8 cellular contexts compared by ENCODE assay signal in the genomic region with DNA sequence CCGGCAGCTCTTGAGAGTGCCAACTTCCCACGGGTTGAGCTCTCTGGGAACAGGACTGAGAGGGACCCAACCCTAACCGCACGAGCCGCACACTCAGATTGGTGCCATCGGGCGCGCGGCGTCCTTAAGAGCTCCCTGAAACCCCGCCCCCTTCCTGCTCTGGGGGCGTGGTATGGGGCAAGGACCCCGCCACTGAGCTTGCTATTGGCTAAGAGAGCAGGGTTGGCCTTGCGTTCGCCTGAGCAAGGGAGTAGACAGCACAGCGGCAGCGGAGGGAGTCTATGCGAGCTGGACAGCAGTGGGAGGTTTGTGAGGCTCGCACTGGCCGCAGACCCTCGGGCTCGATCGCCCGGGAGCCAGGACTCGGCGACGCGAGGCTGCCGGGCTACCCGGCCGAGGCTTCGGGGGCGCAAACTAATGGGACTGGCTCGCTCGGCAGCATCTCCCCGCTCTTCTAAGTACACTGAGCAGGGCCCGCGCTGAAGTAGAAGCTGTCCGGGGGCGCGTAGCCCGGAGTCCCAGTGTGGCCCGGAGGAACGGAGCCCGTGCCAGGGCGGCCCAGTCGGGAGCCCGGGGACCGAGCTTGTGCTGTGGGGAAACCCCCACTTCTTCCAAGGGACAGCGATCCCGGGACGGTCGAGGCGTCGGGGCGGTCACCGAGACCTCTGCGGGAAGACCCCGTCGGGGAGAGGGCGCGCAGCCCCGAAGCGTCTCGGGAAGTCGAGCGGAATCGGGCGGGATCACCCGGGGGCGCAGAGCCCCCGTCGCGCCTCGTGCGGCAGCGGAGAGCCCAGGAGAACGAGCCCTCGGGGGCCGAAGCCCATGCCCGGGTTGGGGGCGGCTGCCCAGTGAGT. TPM values are rescaled to one million over a fixed set of nuclear protein-coding genes. Genes with fewer than 3 reads are reported as not detected.
DNase-seq lines count a peak whose midpoint lies in the region; TF ChIP-seq lines count a peak whose summit lies in the region.

A gene (plus strand): TSS at position 282 of the 854 bp plus-strand sequence. CDS start 756 bp downstream, outside the sequence.

- H3K4me3 ChIP-seq in H7 (ENCODE audit: insufficient read depth, low read depth, low read length) (peak within 1 kb of the TSS; percentile 69), MM.1S (ENCODE audit: low read length) (peak within 1 kb of the TSS; percentile 69), neuronal stem cell (ENCODE audit: low read length in 2 of 2) (peak within 1 kb of the TSS; percentile 72 to 99), subcutaneous abdominal adipose tissue (ENCODE audit: low read depth in 1 of 5, low read length in 5 of 5) (peak within 1 kb of the TSS; percentile 70 to 85 (median 79))

- H3K79me2 ChIP-seq in MM.1S (ENCODE audit: low read length) = no peaks in the 10 kb centered on the region

- no peaks in the 10 kb centered on the region for H3F3A ChIP-seq in MM.1S (ENCODE audit: insufficient read depth, low read length)

- no peaks in the 10 kb centered on the region for H4K20me1 ChIP-seq in MM.1S (ENCODE audit: insufficient read depth, low read length)

- WGBS in neuronal stem cell (ENCODE audit: extremely low coverage in 2 of 2, insufficient read length in 2 of 2, insufficient replicate concordance in 1 of 2), 2 donors = no CpG with 5 or more reads among the region's 82 CpGs

- peak within 1 kb of the TSS; percentile 38 for H3K14ac ChIP-seq in neuronal stem cell (ENCODE audit: low read length)

- H2AK5ac ChIP-seq in neuronal stem cell (ENCODE audit: low read depth, low read length) = peak within 1 kb of the TSS; percentile 84

- H3K79me1 ChIP-seq in neuronal stem cell (ENCODE audit: low read depth, low read length) = no peaks in the 10 kb centered on the region

- no peak for TF ChIP-seq CTCF in MM.1S (IDR thresholded peaks at IDR 0.05; ENCODE audit: low read length)

- H2BK12ac ChIP-seq in neuronal stem cell (ENCODE audit: low read length) = no peak within 1 kb of the TSS

- peak within 1 kb of the TSS; percentile 75 for H2BK5ac ChIP-seq in neuronal stem cell (ENCODE audit: low read length)

- peak; percentile 91 for DNase-seq in H7
- DNase-seq in MM.1S = peak; percentile 92
- DNase-seq in SIG-M5 treated with dmso at 0.1 percent for 504 hours (lab: John Stamatoyannopoulos, UW; ENCODE audit: unreplicated experiment) = peak; percentile 77
- DNase-seq in activated naive CD4-positive, alpha-beta T cell treated with Interleukin-2 at 50 U/mL for 16 hours = peak; percentile 86
- peak; percentile 83 for DNase-seq in foreskin melanocyte
- DNase-seq in neuronal stem cell (ENCODE audit: low spot score) = peak; percentile 92

- H3K4me2 ChIP-seq in MM.1S (ENCODE audit: low read depth, low read length) (peak within 1 kb of the TSS; percentile 82), neuronal stem cell (ENCODE audit: insufficient read depth, low read length, poor library complexity, severe bottlenecking) (peak within 1 kb of the TSS; percentile 80)

- H3K23ac ChIP-seq in neuronal stem cell (ENCODE audit: low read depth, low read length, poor library complexity) = peak within 1 kb of the TSS; percentile 31

- no peak within 1 kb of the TSS for H4K91ac ChIP-seq in neuronal stem cell (ENCODE audit: low read depth, low read length, poor library complexity)

- H3K9me3 ChIP-seq in ES-I3 (ENCODE audit: control insufficient read depth, insufficient read depth, low read length) (no peaks in the 10 kb centered on the region), MM.1S (replicated peaks; ENCODE audit: insufficient read depth, low read length) (no peaks in the 10 kb centered on the region), neuronal stem cell (replicated peaks in 1 of 2; ENCODE audit: control insufficient read depth in 2 of 2, insufficient read depth in 1 of 2, low read depth in 1 of 2, low read length in 2 of 2) (no peaks in the 10 kb centered on the region), subcutaneous abdominal adipose tissue (ENCODE audit: control insufficient read depth in 5 of 5, low read length in 5 of 5) (peaks cover 0 to 3% (median 0%) of the 10 kb centered on the region in 5 donors)

- no peak within 1 kb of the TSS for H2BK120ac ChIP-seq in neuronal stem cell (ENCODE audit: low read depth, low read length)

- no peak within 1 kb of the TSS for H3K27ac ChIP-seq in MM.1S (ENCODE audit: low read length)
- H3K27ac ChIP-seq in neuronal stem cell (replicated peaks; ENCODE audit: low read length) = peak within 1 kb of the TSS; percentile 63
- peak within 1 kb of the TSS; percentile 82 for H3K27ac ChIP-seq in subcutaneous abdominal adipose tissue (ENCODE audit: low read depth, low read length)

- peaks cover 16% of the 10 kb centered on the region for H3K4me1 ChIP-seq in ES-I3 (ENCODE audit: insufficient read depth, low read length)
- no peaks in the 10 kb centered on the region for H3K4me1 ChIP-seq in MM.1S (ENCODE audit: low read length)
- H3K4me1 ChIP-seq in neuronal stem cell (ENCODE audit: control insufficient read depth in 2 of 2, insufficient read depth in 1 of 2, low read depth in 1 of 2, low read length in 2 of 2) = peaks cover 2 to 8% of the 10 kb centered on the region in 2 donors
- H3K4me1 ChIP-seq in subcutaneous abdominal adipose tissue (ENCODE audit: control insufficient read depth in 5 of 5, insufficient read depth in 5 of 5, low read length in 5 of 5) = peaks cover 4 to 39% (median 27%) of the 10 kb centered on the region in 5 donors

- H3K9ac ChIP-seq in ES-I3 (ENCODE audit: low read depth, low read length) (peak within 1 kb of the TSS; percentile 63; the same call in 1 of the 2 replicates), MM.1S (ENCODE audit: low read length) (peak within 1 kb of the TSS; percentile 29; the same call in 1 of the 2 replicates), neuronal stem cell (ENCODE audit: low read depth, low read length, poor library complexity) (peak within 1 kb of the TSS; percentile 91), subcutaneous abdominal adipose tissue (ENCODE audit: low read length in 5 of 5) (peak within 1 kb of the TSS; percentile 26 to 83 (median 71))

- H3K9me2 ChIP-seq in MM.1S (replicated peaks; ENCODE audit: insufficient read depth, low read length) = no peaks in the 10 kb centered on the region

- H3K18ac ChIP-seq in neuronal stem cell (ENCODE audit: low read length) = peak within 1 kb of the TSS; percentile 90

- no peaks in the 10 kb centered on the region for H3K36me3 ChIP-seq in ES-I3 (ENCODE audit: insufficient read depth, low read length)
- no peaks in the 10 kb centered on the region for H3K36me3 ChIP-seq in H7 (replicated peaks; ENCODE audit: control insufficient read depth, insufficient read depth, low read length)
- no peaks in the 10 kb centered on the region for H3K36me3 ChIP-seq in MM.1S (replicated peaks; ENCODE audit: insufficient read depth, low read length)
- peaks cover 0 to under 1% of the 10 kb centered on the region in 2 donors for H3K36me3 ChIP-seq in neuronal stem cell (replicated peaks in 1 of 2; ENCODE audit: control insufficient read depth in 2 of 2, insufficient read depth in 2 of 2, low read length in 2 of 2)
- H3K36me3 ChIP-seq in subcutaneous abdominal adipose tissue (ENCODE audit: control insufficient read depth in 5 of 5, insufficient read depth in 5 of 5, low read length in 5 of 5) = peaks cover 0 to under 1% (median 0%) of the 10 kb centered on the region in 5 donors

- H2AFZ ChIP-seq in MM.1S (ENCODE audit: low read length) (peak within 1 kb of the TSS; percentile 82), neuronal stem cell (ENCODE audit: low read length) (peak within 1 kb of the TSS; percentile 27)

- H2BK15ac ChIP-seq in neuronal stem cell (ENCODE audit: low read length) = peak within 1 kb of the TSS; percentile 81

- no peak within 1 kb of the TSS for H3K4ac ChIP-seq in neuronal stem cell (ENCODE audit: low read length)

- no peak within 1 kb of the TSS for H4K8ac ChIP-seq in neuronal stem cell (ENCODE audit: low read depth, low read length)

- H3K27me3 ChIP-seq in H7 (ENCODE audit: control insufficient read depth, insufficient read depth, low read length) (peaks cover 65% of the 10 kb centered on the region), MM.1S (replicated peaks; ENCODE audit: insufficient read depth, low read length) (no peaks in the 10 kb centered on the region), neuronal stem cell (ENCODE audit: control insufficient read depth in 3 of 3, insufficient read depth in 3 of 3, low read depth in 1 of 3, low read length in 3 of 3) (peaks cover 0 to 12% (median 0%) of the 10 kb centered on the region in 3 experiments), subcutaneous abdominal adipose tissue (ENCODE audit: control insufficient read depth in 5 of 5, insufficient read depth in 4 of 5, low read length in 5 of 5) (peaks cover 3 to 32% (median 21%) of the 10 kb centered on the region in 5 donors)

RNA-seq across cellular contexts. Expression of the gene that starts here (rescaled TPM):
- 90.2 and 95.8 TPM in 2 replicates for total RNA-seq in H7 (2014; rRNA removed; shearing (Covaris generic))
- 111 TPM for polyA plus RNA-seq in neuronal stem cell (2013, experiment 1 of 2)
- polyA plus RNA-seq in neuronal stem cell (2013, experiment 2 of 2) = 111 TPM

Comparison
In these comparisons a context has a peak if more than half of its experiments do, and no peak if none do; other contexts are left out.
1. H3K9ac ChIP-seq: peak in every context shown above with its lines; median percentile 91 in neuronal stem cell; 71 in subcutaneous abdominal adipose tissue; 63 in ES-I3; 29 in MM.1S.